In genomic region chr4:151850751-151851150, GRCh38 we compare ENCODE assay signal across 1 cellular context.
TF ChIP-seq lines count a peak whose summit lies in the region.

No MANE protein-coding gene starts in this region.

TF ChIP-seq in GM23338, 12 proteins besides CTCF, POLR2A, EP300 and RAD21 (continued from another document):
- TF ChIP-seq ZNF462 (CRISPR knock-in tag; IDR thresholded peaks at IDR 0.05) (no peak), EZH2 (IDR thresholded peaks at IDR 0.05; ENCODE audit: low read depth, unreplicated experiment) (no peak), ZNF114 (CRISPR knock-in tag; IDR thresholded peaks at IDR 0.05) (no peak), ZNF331 (CRISPR knock-in tag; IDR thresholded peaks at IDR 0.05; ENCODE audit: low read depth) (no peak), REST (IDR thresholded peaks at IDR 0.05; ENCODE audit: unreplicated experiment) (no peak), CREB1 (CRISPR knock-in tag; IDR thresholded peaks at IDR 0.05; ENCODE audit: low read depth) (no peak), JUNB (IDR thresholded peaks at IDR 0.05; ENCODE audit: unreplicated experiment) (no peak), NANOG (IDR thresholded peaks at IDR 0.05; ENCODE audit: borderline replicate concordance) (no peak)
TF ChIP-seq in GM23338: peak in this region for 0.
